Comparison of ENCODE assay signal across 30 cellular contexts in the genomic region with DNA sequence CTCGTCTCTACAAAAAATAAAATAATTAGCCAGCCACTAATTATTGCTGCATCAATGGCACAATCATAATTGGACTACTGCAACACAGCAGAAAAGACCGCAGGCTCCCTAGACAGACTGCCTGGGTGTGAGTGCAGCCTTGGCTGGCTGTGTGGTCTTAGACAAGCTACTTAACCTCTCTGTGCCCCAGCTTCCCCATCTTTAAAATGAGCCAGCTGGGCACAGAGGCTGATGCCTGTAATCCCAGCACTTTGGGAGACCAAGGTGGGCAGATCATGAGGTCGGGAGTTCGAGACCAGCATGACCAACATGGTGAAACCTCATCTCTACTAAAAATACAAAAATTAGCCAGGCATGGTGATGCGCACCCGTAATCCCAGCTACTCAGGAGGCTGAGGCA. TPM values are rescaled to one million over a fixed set of nuclear protein-coding genes. Genes with fewer than 3 reads are reported as not detected.
"Had no signal": no experiment of that assay in that cellular context is flagged by ENCODE, and none has a peak within 500 bp of the region (broad histone marks: within the 10 kb centered on the region; RNA-seq: fewer than 3 reads in every experiment).

No MANE protein-coding gene starts in this region.

- H3K9me3 ChIP-seq: stomach, testis, thoracic aorta, thyroid gland, tibial artery, tibial nerve, transverse colon, upper lobe of left lung, upper lobe of right lung, uterus, vagina had no signal

- H3K4me3 Mint-ChIP-seq: stimulated activated effector memory CD8-positive, alpha-beta T cell treated with anti-CD3 and anti-CD28 coated beads, Interleukin-12 subunit alpha, Interleukin-12 subunit beta, amount 100 ng/mL, for 72 hours; stimulated activated memory B cell treated with anti-CD40 and anti-IgM and Interleukin-4, amounts not matched to agents 10 μg/mL and 1 μg/mL and 100 μg/mL, for 72 hours; stimulated activated naive B cell treated with anti-CD40 and anti-IgM and Interleukin-4, amounts not matched to agents 10 μg/mL and 1 μg/mL and 100 μg/mL, for 72 hours; stimulated activated naive CD8-positive, alpha-beta T cell treated with anti-CD3 and anti-CD28 coated beads, Interleukin-15, amount 100 ng/mL, for 72 hours; stimulated activated naive CD8-positive, alpha-beta T cell treated with anti-CD3 and anti-CD28 coated beads, Interleukin-15, Interleukin-2, amounts not matched to agents 100 ng/mL and 50 ng/mL, for 24 hours; type B pancreatic cell had no signal

- H3K9me3 Mint-ChIP-seq: stimulated activated effector memory CD8-positive, alpha-beta T cell treated with anti-CD3 and anti-CD28 coated beads, Interleukin-12 subunit alpha, Interleukin-12 subunit beta, amount 100 ng/mL, for 72 hours; stimulated activated naive B cell treated with anti-CD40 and anti-IgM and Interleukin-4, amounts not matched to agents 10 μg/mL and 1 μg/mL and 100 μg/mL, for 72 hours; stimulated activated naive CD8-positive, alpha-beta T cell treated with anti-CD3 and anti-CD28 coated beads, Interleukin-15, amount 100 ng/mL, for 72 hours; stimulated activated naive CD8-positive, alpha-beta T cell treated with anti-CD3 and anti-CD28 coated beads, Interleukin-15, Interleukin-2, amounts not matched to agents 100 ng/mL and 50 ng/mL, for 24 hours; type B pancreatic cell had no signal

- FAIRE-seq: urothelium cell line had no signal

- DNase-seq: stimulated activated CD4-positive, alpha-beta T cell treated with anti-CD3 and anti-CD28 coated beads, Interleukin-2, amount 100 ng/mL, for 24 hours; stimulated activated CD4-positive, alpha-beta T cell treated with anti-CD3 and anti-CD28 coated beads, Interleukin-4, amount 100 ng/mL, for 1 hour; stimulated activated CD4-positive, alpha-beta T cell treated with anti-CD3 and anti-CD28 coated beads, Interleukin-4, amount 100 ng/mL, for 24 hours; stimulated activated CD4-positive, alpha-beta T cell treated with anti-CD3 and anti-CD28 coated beads, Interleukin-4, amount 100 ng/mL, for 4 hours; stimulated activated CD8-positive, alpha-beta memory T cell treated with anti-CD3 and anti-CD28 coated beads, Interleukin-4, amount 100 ng/mL, for 48 hours; stimulated activated naive B cell treated with anti-CD40 and anti-IgM and Interleukin-4, amounts not matched to agents 10 μg/mL and 1 μg/mL and 100 μg/mL, for 72 hours; stimulated activated naive CD4-positive, alpha-beta T cell treated with Interleukin-2 at 50 U/mL for 16 hours; stimulated activated naive CD8-positive, alpha-beta T cell treated with anti-CD3 and anti-CD28 coated beads, Interleukin-15, amount 100 ng/mL, for 72 hours; stimulated activated naive CD8-positive, alpha-beta T cell treated with anti-CD3 and anti-CD28 coated beads, Interleukin-15, Interleukin-2, amounts not matched to agents 100 U/mL and 50 U/mL, for 24 hours; stomach; testis; thyroid gland; tibial artery; transverse colon; trophoblast cell; upper lobe of left lung; upper lobe of right lung; uterus had no signal

- H3K27me3 Mint-ChIP-seq: stimulated activated memory B cell treated with anti-CD40 and anti-IgM and Interleukin-4, amounts not matched to agents 10 μg/mL and 1 μg/mL and 100 μg/mL, for 72 hours; stimulated activated naive B cell treated with anti-CD40 and anti-IgM and Interleukin-4, amounts not matched to agents 10 μg/mL and 1 μg/mL and 100 μg/mL, for 72 hours; stimulated activated naive CD8-positive, alpha-beta T cell treated with anti-CD3 and anti-CD28 coated beads, Interleukin-15, amount 100 ng/mL, for 72 hours; stimulated activated naive CD8-positive, alpha-beta T cell treated with anti-CD3 and anti-CD28 coated beads, Interleukin-15, Interleukin-2, amounts not matched to agents 100 ng/mL and 50 ng/mL, for 24 hours; type B pancreatic cell had no signal

- H3K27me3 ChIP-seq: stomach, testis, thyroid gland, tibial nerve, transverse colon, upper lobe of left lung, upper lobe of right lung, uterus, vagina had no signal

- H3K36me3 ChIP-seq: stomach, thoracic aorta, thyroid gland, tibial artery, tibial nerve, transverse colon, upper lobe of left lung, upper lobe of right lung, uterus, vagina had no signal

- H3K27ac Mint-ChIP-seq: stimulated activated effector memory CD8-positive, alpha-beta T cell treated with anti-CD3 and anti-CD28 coated beads, Interleukin-12 subunit alpha, Interleukin-12 subunit beta, amount 100 ng/mL, for 72 hours; stimulated activated memory B cell treated with anti-CD40 and anti-IgM and Interleukin-4, amounts not matched to agents 10 μg/mL and 1 μg/mL and 100 μg/mL, for 72 hours; stimulated activated naive B cell treated with anti-CD40 and anti-IgM and Interleukin-4, amounts not matched to agents 10 μg/mL and 1 μg/mL and 100 μg/mL, for 72 hours; stimulated activated naive CD8-positive, alpha-beta T cell treated with anti-CD3 and anti-CD28 coated beads, Interleukin-15, amount 100 ng/mL, for 72 hours; stimulated activated naive CD8-positive, alpha-beta T cell treated with anti-CD3 and anti-CD28 coated beads, Interleukin-15, Interleukin-2, amounts not matched to agents 100 ng/mL and 50 ng/mL, for 24 hours; type B pancreatic cell had no signal

- ATAC-seq: stimulated activated memory B cell treated with anti-CD40 and anti-IgM and Interleukin-4, amounts not matched to agents 10 μg/mL and 1 μg/mL and 100 μg/mL, for 72 hours had no signal

- H3K4me1 ChIP-seq: testis, tibial artery had no signal

- H3K4me3 ChIP-seq: stomach, testis, thoracic aorta, thyroid gland, tibial artery, tibial nerve, transverse colon, upper lobe of left lung, upper lobe of right lung, uterus, vagina had no signal

- H3K27ac ChIP-seq: stomach, testis, thoracic aorta, thyroid gland, tibial artery, tibial nerve, transverse colon, upper lobe of left lung, upper lobe of right lung, uterus, vagina had no signal

- H3K36me3 Mint-ChIP-seq: stimulated activated memory B cell treated with anti-CD40 and anti-IgM and Interleukin-4, amounts not matched to agents 10 μg/mL and 1 μg/mL and 100 μg/mL, for 72 hours; stimulated activated naive B cell treated with anti-CD40 and anti-IgM and Interleukin-4, amounts not matched to agents 10 μg/mL and 1 μg/mL and 100 μg/mL, for 72 hours; type B pancreatic cell had no signal

RNA-seq across cellular contexts. Expression of gene TEX101, which starts 19.0 kb away (rescaled TPM):
- total RNA-seq: stomach, subcutaneous adipose tissue, temporal lobe, thoracic aorta, tibial nerve, transverse colon, upper lobe of left lung, upper lobe of right lung, ureter, urinary bladder, uterus, vagina had no signal
- polyA plus RNA-seq: urinary bladder had no signal
